9 cellular contexts compared by ENCODE assay signal in genomic region chr5:77973253-77973609, GRCh38.
DNase-seq lines count a peak whose midpoint lies in the region; ATAC-seq, FAIRE-seq and TF ChIP-seq lines count a peak whose summit lies in the region.
"Had no signal": no experiment of that assay in that cellular context is flagged by ENCODE, and none has a peak within 500 bp of the region (broad histone marks: within the 10 kb centered on the region; RNA-seq: fewer than 3 reads in every experiment).

No MANE protein-coding gene starts in this region.

- ATAC-seq in HG02852 (IDR thresholded peaks at IDR 0.05; ENCODE audit: unreplicated experiment), result no peak

- DNase-seq in activated naive CD4-positive, alpha-beta T cell treated with anti-CD3 and anti-CD28 coated beads for 36 hours, result peak; percentile 9
- no peak for DNase-seq in activated naive CD4-positive, alpha-beta T cell treated with anti-CD3 and anti-CD28 coated beads, Interleukin-2, amount 50 U/mL, for 16 hours
- no peak for DNase-seq in activated naive CD8-positive, alpha-beta T cell treated with anti-CD3 and anti-CD28 coated beads for 36 hours
- DNase-seq in immature natural killer cell, result no peak
- no peak for DNase-seq in stomach
- DNase-seq in stimulated activated CD4-positive, alpha-beta T cell treated with anti-CD3 and anti-CD28 coated beads, Interleukin-2, amount 100 ng/mL, for 48 hours, result no peak
- no peak for DNase-seq in urothelium cell line (ENCODE audit: low spot score)
- DNase-seq: activated CD4-positive, alpha-beta T cell treated with anti-CD3 and anti-CD28 coated beads, Interleukin-2, amount 50 U/mL, for 4 hours had no signal

- no peaks in the 10 kb centered on the region for H3K9me3 Mint-ChIP-seq in activated naive CD4-positive, alpha-beta T cell treated with anti-CD3 and anti-CD28 coated beads for 36 hours
- H3K9me3 Mint-ChIP-seq in activated naive CD8-positive, alpha-beta T cell treated with anti-CD3 and anti-CD28 coated beads for 36 hours, result no peaks in the 10 kb centered on the region
- H3K9me3 Mint-ChIP-seq in immature natural killer cell, result no peaks in the 10 kb centered on the region

- no peaks in the 10 kb centered on the region for H3K36me3 ChIP-seq in stomach

- H3K27me3 Mint-ChIP-seq in activated naive CD4-positive, alpha-beta T cell treated with anti-CD3 and anti-CD28 coated beads for 36 hours (ENCODE audit: low read depth), result peaks cover 66% of the 10 kb centered on the region
- H3K27me3 Mint-ChIP-seq in activated naive CD8-positive, alpha-beta T cell treated with anti-CD3 and anti-CD28 coated beads for 36 hours, result peaks cover 78% of the 10 kb centered on the region
- H3K27me3 Mint-ChIP-seq in immature natural killer cell (ENCODE audit: low read depth in 3 of 3), result peaks cover 14 to 28% (median 18%) of the 10 kb centered on the region in 3 donors

- FAIRE-seq in urothelium cell line (lab: Jason Lieb, UNC), result no peak

- peak overlapping the region in 3 of 4 donors; percentile 36 to 51 (median 38) for H3K4me3 ChIP-seq in stomach

- 13 to 25% (median 14%) methylated on average over 17 to 19 of the region's 19 CpGs for WGBS in stomach, 5 donors

- H3K27ac Mint-ChIP-seq in activated naive CD4-positive, alpha-beta T cell treated with anti-CD3 and anti-CD28 coated beads for 36 hours, result no peak overlapping the region
- H3K27ac Mint-ChIP-seq in activated naive CD8-positive, alpha-beta T cell treated with anti-CD3 and anti-CD28 coated beads for 36 hours, result no peak overlapping the region
- no peak overlapping the region for H3K27ac Mint-ChIP-seq in immature natural killer cell

- peaks cover 9 to 69% (median 36%) of the 10 kb centered on the region in 3 donors for H3K27me3 ChIP-seq in stomach

- H3K36me3 Mint-ChIP-seq in activated naive CD4-positive, alpha-beta T cell treated with anti-CD3 and anti-CD28 coated beads for 36 hours (ENCODE audit: low read depth), result peaks cover 1% of the 10 kb centered on the region
- H3K36me3 Mint-ChIP-seq in activated naive CD8-positive, alpha-beta T cell treated with anti-CD3 and anti-CD28 coated beads for 36 hours, result no peaks in the 10 kb centered on the region
- peaks cover 0 to 3% (median 3%) of the 10 kb centered on the region in 3 donors for H3K36me3 Mint-ChIP-seq in immature natural killer cell

- peaks cover 13% of the 10 kb centered on the region for H3K4me1 Mint-ChIP-seq in activated naive CD4-positive, alpha-beta T cell treated with anti-CD3 and anti-CD28 coated beads for 36 hours (ENCODE audit: low read depth)
- H3K4me1 Mint-ChIP-seq in activated naive CD8-positive, alpha-beta T cell treated with anti-CD3 and anti-CD28 coated beads for 36 hours, result peaks cover 14% of the 10 kb centered on the region
- peaks cover 14 to 15% of the 10 kb centered on the region in 2 donors for H3K4me1 Mint-ChIP-seq in immature natural killer cell

- TF ChIP-seq EP300 in stomach (IDR thresholded peaks at IDR 0.05), result no peak

- CTCF ChIA-PET in activated naive CD4-positive, alpha-beta T cell treated with anti-CD3 and anti-CD28 coated beads for 36 hours (lab: Charles Lee), result interaction anchor here (1.0 kb wide), 1 partner anchor 14 kb away, joined by 3 read pairs; no protein-coding TSS in a partner anchor

- intact Hi-C loops in activated naive CD4-positive, alpha-beta T cell treated with anti-CD3 and anti-CD28 coated beads for 36 hours (cut with micrococcal nuclease), result loop anchor here (2.0 kb wide), 1 partner anchor 328 kb away; no protein-coding TSS in a partner anchor
- intact Hi-C loops in stomach (cut with DNase I; ENCODE audit: low total_unique reads), result no loop called here

- no peak for TF ChIP-seq POLR2A in stomach (IDR thresholded peaks at IDR 0.05)

- TF ChIP-seq CTCF in stomach (IDR thresholded peaks at IDR 0.05), result no peak

- peaks cover 15 to 21% (median 17%) of the 10 kb centered on the region in 4 donors for H3K4me1 ChIP-seq in stomach

- H3K27ac ChIP-seq in stomach, result no peak overlapping the region

- H3K9me3 ChIP-seq in stomach, result no peaks in the 10 kb centered on the region

- H3K4me3 Mint-ChIP-seq in activated naive CD4-positive, alpha-beta T cell treated with anti-CD3 and anti-CD28 coated beads for 36 hours, result peak overlapping the region; percentile 69
- H3K4me3 Mint-ChIP-seq in activated naive CD8-positive, alpha-beta T cell treated with anti-CD3 and anti-CD28 coated beads for 36 hours, result peak overlapping the region; percentile 69
- peak overlapping the region; percentile 60 to 81 (median 72) for H3K4me3 Mint-ChIP-seq in immature natural killer cell
